In genomic region chr15:57343018-57343417, GRCh38 we compare ENCODE assay signal across 20 cellular contexts. TPM values are rescaled to one million over a fixed set of nuclear protein-coding genes. Genes with fewer than 3 reads are reported as not detected.
"Had no signal": no experiment of that assay in that cellular context is flagged by ENCODE, and none has a peak within 500 bp of the region (broad histone marks: within the 10 kb centered on the region; RNA-seq: fewer than 3 reads in every experiment).

No MANE protein-coding gene starts in this region.

- H3K4me3 ChIP-seq: hepatocyte, lung, pancreas, stomach had no signal

- H3K79me2 ChIP-seq: hepatocyte had no signal

- ATAC-seq: foreskin keratinocyte; left colon; left ventricle myocardium superior; naive thymus-derived CD8-positive, alpha-beta T cell; pancreas had no signal

- H3K4me3 Mint-ChIP-seq: naive thymus-derived CD8-positive, alpha-beta T cell; neural crest cell; type B pancreatic cell had no signal

- H3K27ac Mint-ChIP-seq: naive thymus-derived CD8-positive, alpha-beta T cell; progenitor cell of endocrine pancreas; type B pancreatic cell had no signal

- H3K27me3 ChIP-seq: foreskin keratinocyte, hepatocyte, pancreas, stomach had no signal

- DNase-seq: cerebellar nuclear complex; dermis blood vessel endothelial cell; erythroblast; foreskin keratinocyte; head of caudate nucleus; left colon; left ventricle myocardium superior; mesenchymal stem cell; naive thymus-derived CD8-positive, alpha-beta T cell; occipital lobe; small intestine; stimulated activated CD4-positive, alpha-beta T cell treated with anti-CD3 and anti-CD28 coated beads, Interleukin-12 subunit alpha, Interleukin-12 subunit beta, amount 100 ng/mL, for 4 hours; stimulated activated naive CD4-positive, alpha-beta T cell; stomach had no signal

- H3K36me3 ChIP-seq: pancreas, stomach had no signal

- H3K4me2 ChIP-seq: hepatocyte had no signal

- H3K4me1 ChIP-seq: foreskin keratinocyte had no signal

- H3K9me3 ChIP-seq: pancreas had no signal

- H3K9me3 Mint-ChIP-seq: naive thymus-derived CD8-positive, alpha-beta T cell; type B pancreatic cell had no signal

- H3K36me3 Mint-ChIP-seq: naive thymus-derived CD8-positive, alpha-beta T cell; type B pancreatic cell had no signal

- H3K27me3 Mint-ChIP-seq: progenitor cell of endocrine pancreas, type B pancreatic cell had no signal

- H3K27ac ChIP-seq: foreskin keratinocyte, hepatocyte, pancreas had no signal

- H3K4me1 Mint-ChIP-seq: naive thymus-derived CD8-positive, alpha-beta T cell had no signal

- H2AFZ ChIP-seq: hepatocyte had no signal

RNA-seq across cellular contexts. Expression of gene CGNL1, which starts 33.3 kb away (rescaled TPM):
- total RNA-seq: naive thymus-derived CD8-positive, alpha-beta T cell had no signal
- polyA plus RNA-seq: naive thymus-derived CD8-positive, alpha-beta T cell had no signal
